In genomic region chr12:10213168-10214130, GRCh38 we compare ENCODE assay signal across 8 cellular contexts. TPM values are rescaled to one million over a fixed set of nuclear protein-coding genes. Genes with fewer than 3 reads are reported as not detected.
DNase-seq lines count a peak whose midpoint lies in the region; ATAC-seq and TF ChIP-seq lines count a peak whose summit lies in the region.

No MANE protein-coding gene starts in this region.

- TF ChIP-seq EP300 in SK-N-SH (IDR thresholded peaks at IDR 0.05; ENCODE audit: borderline replicate concordance in 1 of 2, low read depth in 1 of 2, low read length in 1 of 2), result no peak

- H4K20me1 ChIP-seq in SK-N-SH (ENCODE audit: insufficient read depth), result peaks cover 7% of the 10 kb centered on the region; the same call in 1 of the 2 replicates

- H3F3A ChIP-seq in SK-N-SH (replicated peaks; ENCODE audit: insufficient read depth), result peaks cover 3% of the 10 kb centered on the region

- no peaks in the 10 kb centered on the region for H3K79me2 ChIP-seq in SK-N-SH (ENCODE audit: insufficient read depth)

- H2AFZ ChIP-seq in SK-N-SH (ENCODE audit: low read depth), result peak overlapping the region; percentile 90

- DNase-seq in AG10803 (ENCODE audit: low read depth), result peak; percentile 92
- peak; percentile 68 for DNase-seq in SK-N-SH
- peak; percentile 72 for DNase-seq in activated naive CD4-positive, alpha-beta T cell treated with anti-CD3 and anti-CD28 coated beads, Interleukin-2, amount 10 ng/mL, durations not matched to agents 7 days and 5 days
- DNase-seq in glomerular visceral epithelial cell (ENCODE audit: extremely low spot score), result peak; percentile 76
- peak in 55 of 56 donors; percentile 12 to 86 (median 70) for DNase-seq in nucleus accumbens (lab: John Stamatoyannopoulos, UW)
- peak in 45 of 49 donors; percentile 9 to 83 (median 63) for DNase-seq in substantia nigra (lab: John Stamatoyannopoulos, UW)

- H3K27me3 ChIP-seq in SK-N-SH (ENCODE audit: insufficient read depth), result peaks cover 3% of the 10 kb centered on the region; the same call in 1 of the 2 replicates

- H3K27ac Mint-ChIP-seq in activated naive CD4-positive, alpha-beta T cell treated with anti-CD3 and anti-CD28 coated beads, Interleukin-2, amount 10 ng/mL, durations not matched to agents 7 days and 5 days, result peak overlapping the region; percentile 93

- H3K36me3 Mint-ChIP-seq in activated naive CD4-positive, alpha-beta T cell treated with anti-CD3 and anti-CD28 coated beads, Interleukin-2, amount 10 ng/mL, durations not matched to agents 7 days and 5 days, result no peaks in the 10 kb centered on the region

- 2% methylated on average over 33 of the region's 47 CpGs for WGBS in SK-N-SH (ENCODE audit: low lambda C conversion rate)

- peaks cover 15% of the 10 kb centered on the region for H3K27me3 Mint-ChIP-seq in activated naive CD4-positive, alpha-beta T cell treated with anti-CD3 and anti-CD28 coated beads, Interleukin-2, amount 10 ng/mL, durations not matched to agents 7 days and 5 days

- no peaks in the 10 kb centered on the region for H3K9me3 Mint-ChIP-seq in activated naive CD4-positive, alpha-beta T cell treated with anti-CD3 and anti-CD28 coated beads, Interleukin-2, amount 10 ng/mL, durations not matched to agents 7 days and 5 days

- peak overlapping the region; percentile 95 for H3K4me3 Mint-ChIP-seq in activated naive CD4-positive, alpha-beta T cell treated with anti-CD3 and anti-CD28 coated beads, Interleukin-2, amount 10 ng/mL, durations not matched to agents 7 days and 5 days

- TF ChIP-seq CTCF in AG10803 (conservative IDR thresholded peaks at IDR 0.05; ENCODE audit: low read length) (no peak), SK-N-SH (IDR thresholded peaks at IDR 0.05) (no peak)

- CTCF ChIA-PET in SK-N-SH (lab: Yijun Ruan, JAX), result interaction anchor here (1.1 to 1.4 kb wide), 4 partner anchors 22 to 349 kb away, joined by 3 to 4 read pairs (median 4); no protein-coding TSS in a partner anchor
- CTCF ChIA-PET in activated naive CD4-positive, alpha-beta T cell treated with anti-CD3 and anti-CD28 coated beads, Interleukin-2, amount 10 ng/mL, durations not matched to agents 7 days and 5 days (lab: Charles Lee), result no interaction called here

- H3K4me3 ChIP-seq in AG10803 (ENCODE audit: low read length) (peak overlapping the region; percentile 99), SK-N-SH (ENCODE audit: low read depth in 2 of 2, low read length in 1 of 2) (peak overlapping the region; percentile 72 to 97)

- H3K4me1 Mint-ChIP-seq in activated naive CD4-positive, alpha-beta T cell treated with anti-CD3 and anti-CD28 coated beads, Interleukin-2, amount 10 ng/mL, durations not matched to agents 7 days and 5 days, result peaks cover 37% of the 10 kb centered on the region

- H3K36me3 ChIP-seq in SK-N-SH (replicated peaks in 1 of 2; ENCODE audit: control insufficient read depth in 1 of 2, insufficient read depth in 2 of 2, low read length in 1 of 2), result no peaks in the 10 kb centered on the region

- no peak for TF ChIP-seq RAD21 in SK-N-SH (IDR thresholded peaks at IDR 0.05; ENCODE audit: low read length)

- ATAC-seq in HG03571 (IDR thresholded peaks at IDR 0.05; ENCODE audit: unreplicated experiment), result peak; percentile 30

- peak overlapping the region; percentile 87 for H3K9ac ChIP-seq in SK-N-SH

- no peaks in the 10 kb centered on the region for H3K9me2 ChIP-seq in SK-N-SH

- H3K27ac ChIP-seq in SK-N-SH (ENCODE audit: low read depth in 2 of 2, low read length in 1 of 2) (peak overlapping the region; percentile 79 to 87; a peak in 3 of 4 replicates), substantia nigra (ENCODE audit: low read depth, low read length, poor library complexity, severe bottlenecking) (peak overlapping the region; percentile 99)

- H3K4me1 ChIP-seq in SK-N-SH (ENCODE audit: control insufficient read depth in 1 of 2, insufficient read depth in 2 of 2, low read depth in 1 of 2, low read length in 1 of 2), result no peaks in the 10 kb centered on the region; a peak in 1 of 4 replicates

- H3K9me3 ChIP-seq in SK-N-SH, result no peaks in the 10 kb centered on the region

- H3K4me2 ChIP-seq in SK-N-SH, result peak overlapping the region; percentile 88

- POLR2A ChIA-PET in SK-N-SH (lab: Yijun Ruan, JAX), result no interaction called here

- TF ChIP-seq POLR2A in GM19193 (IDR thresholded peaks at IDR 0.05; ENCODE audit: extremely low read depth, insufficient read depth, insufficient read length), result peak; percentile 39

TF ChIP-seq in SK-N-SH, 30 proteins besides CTCF, POLR2A, EP300 and RAD21:
- TF ChIP-seq GABPA (IDR thresholded peaks at IDR 0.05; ENCODE audit: low read depth) (no peak), RFX5 (IDR thresholded peaks at IDR 0.05; ENCODE audit: low read length) (no peak), TEAD4 (IDR thresholded peaks at IDR 0.05; ENCODE audit: borderline replicate concordance, insufficient read depth) (no peak), POLR2AphosphoS5 (IDR thresholded peaks at IDR 0.05; ENCODE audit: low read depth, low read length) (no peak), FOSL2 (IDR thresholded peaks at IDR 0.05; ENCODE audit: borderline replicate concordance, low read depth) (no peak), EZH2phosphoT487 (IDR thresholded peaks at IDR 0.05; ENCODE audit: borderline replicate concordance, low read depth) (no peak), SMC3 (IDR thresholded peaks at IDR 0.05; ENCODE audit: low read depth, low read length) (no peak), SIN3A (IDR thresholded peaks at IDR 0.05; ENCODE audit: borderline replicate concordance, low read depth, low read length) (no peak), NRF1 (IDR thresholded peaks at IDR 0.05; ENCODE audit: low read depth, low read length) (no peak)
- TF ChIP-seq, protein P1, sequence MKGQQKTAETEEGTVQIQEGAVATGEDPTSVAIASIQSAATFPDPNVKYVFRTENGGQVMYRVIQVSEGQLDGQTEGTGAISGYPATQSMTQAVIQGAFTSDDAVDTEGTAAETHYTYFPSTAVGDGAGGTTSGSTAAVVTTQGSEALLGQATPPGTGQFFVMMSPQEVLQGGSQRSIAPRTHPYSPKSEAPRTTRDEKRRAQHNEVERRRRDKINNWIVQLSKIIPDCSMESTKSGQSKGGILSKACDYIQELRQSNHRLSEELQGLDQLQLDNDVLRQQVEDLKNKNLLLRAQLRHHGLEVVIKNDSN (IDR thresholded peaks at IDR 0.05; ENCODE audit: borderline replicate concordance, low read depth), result no peak
TF ChIP-seq in SK-N-SH: peak in this region for 0.

RNA-seq across cellular contexts. Expression of gene GABARAPL1, which starts 0.8 kb away (rescaled TPM):
- polyA plus RNA-seq in SK-N-SH (2012; rRNA removed), result 9.2 and 14.3 TPM in 2 replicates
- 12.7 and 14.1 TPM in 2 replicates for polyA plus RNA-seq in SK-N-SH (2012; cell fraction: cytosol; rRNA removed)
- 13.4 and 16.8 TPM in 2 replicates for polyA plus RNA-seq in SK-N-SH (2012; cell fraction: nucleus; rRNA removed)

RNA-seq across cellular contexts. Expression of gene TMEM52B, which starts 34.6 kb away (rescaled TPM):
- polyA plus RNA-seq in SK-N-SH (2012; rRNA removed), result not detected in 2 replicates
- not detected in 2 replicates for polyA plus RNA-seq in SK-N-SH (2012; cell fraction: cytosol; rRNA removed)
- not detected in 2 replicates for polyA plus RNA-seq in SK-N-SH (2012; cell fraction: nucleus; rRNA removed)

RNA-seq across cellular contexts. Expression of gene OLR1, which starts 41.5 kb away (rescaled TPM):
- not detected in 2 replicates for polyA plus RNA-seq in SK-N-SH (2012; rRNA removed)
- polyA plus RNA-seq in SK-N-SH (2012; cell fraction: cytosol; rRNA removed), result not detected in 2 replicates
- not detected in 2 replicates for polyA plus RNA-seq in SK-N-SH (2012; cell fraction: nucleus; rRNA removed)

Comparison
In these comparisons a context has a peak if more than half of its experiments do, and no peak if none do; other contexts are left out.
1. Peak in every context shown above with its lines: DNase-seq, ATAC-seq, H3K4me3 ChIP-seq and H3K27ac ChIP-seq.